Comparison of ENCODE assay signal across 25 cellular contexts in genomic region chr5:139797335-139797734, GRCh38. TPM values are rescaled to one million over a fixed set of nuclear protein-coding genes. Genes with fewer than 3 reads are reported as not detected.
"Had no signal": no experiment of that assay in that cellular context is flagged by ENCODE, and none has a peak within 500 bp of the region (broad histone marks: within the 10 kb centered on the region; RNA-seq: fewer than 3 reads in every experiment).

No MANE protein-coding gene starts in this region.

- H3K4me2 ChIP-seq: hepatocyte had no signal

- H2AFZ ChIP-seq: hepatocyte, neural progenitor cell had no signal

- H3K4me1 ChIP-seq: foreskin keratinocyte, prostate gland had no signal

- H3K9me3 ChIP-seq: gastroesophageal sphincter, heart left ventricle, left lung, mucosa of descending colon, prostate gland, sigmoid colon, stomach, thyroid gland, vagina had no signal

- H3K4me3 ChIP-seq: gastroesophageal sphincter, heart left ventricle, hepatocyte, left lung, mucosa of descending colon, prostate gland, sigmoid colon, stomach, thyroid gland, vagina had no signal

- H3K27ac ChIP-seq: epithelial cell of prostate, foreskin keratinocyte, gastroesophageal sphincter, heart left ventricle, hepatocyte, left lung, neural progenitor cell, prostate gland, sigmoid colon, stomach, thyroid gland, vagina had no signal

- H3K9ac ChIP-seq: neural progenitor cell had no signal

- H3K36me3 ChIP-seq: gastroesophageal sphincter, heart left ventricle, left lung, neural progenitor cell, prostate gland, sigmoid colon, stomach, thyroid gland, vagina had no signal

- DNase-seq: effector CD8-positive, alpha-beta T cell; endodermal cell; foreskin keratinocyte; heart left ventricle; kidney; left cardiac atrium; left lung; mesenchymal stem cell; naive B cell; sigmoid colon; stimulated activated CD4-positive, alpha-beta T cell treated with anti-CD3 and anti-CD28 coated beads, Interleukin-2, amount 100 ng/mL, for 24 hours; stimulated activated CD4-positive, alpha-beta T cell treated with anti-CD3 and anti-CD28 coated beads, Interleukin-4, amount 100 ng/mL, for 24 hours; stimulated activated naive CD4-positive, alpha-beta T cell treated with Interleukin-2 at 50 U/mL for 16 hours; stomach; thyroid gland; trophoblast cell had no signal

- H3K79me2 ChIP-seq: hepatocyte had no signal

RNA-seq across cellular contexts. Expression of gene PSD2, which starts 1.7 kb away (rescaled TPM):
- total RNA-seq: esophagus mucosa; foreskin keratinocyte; hepatocyte; natural killer cell treated with Interleukin-12 subunit alpha and Interleukin-12 subunit beta and Interleukin-15 and Interleukin-18, amount 100 ng/mL, for 72 hours had no signal
- polyA plus RNA-seq: foreskin keratinocyte, hepatocyte had no signal
